ENCODE assay signal across 8 cellular contexts in the genomic region with DNA sequence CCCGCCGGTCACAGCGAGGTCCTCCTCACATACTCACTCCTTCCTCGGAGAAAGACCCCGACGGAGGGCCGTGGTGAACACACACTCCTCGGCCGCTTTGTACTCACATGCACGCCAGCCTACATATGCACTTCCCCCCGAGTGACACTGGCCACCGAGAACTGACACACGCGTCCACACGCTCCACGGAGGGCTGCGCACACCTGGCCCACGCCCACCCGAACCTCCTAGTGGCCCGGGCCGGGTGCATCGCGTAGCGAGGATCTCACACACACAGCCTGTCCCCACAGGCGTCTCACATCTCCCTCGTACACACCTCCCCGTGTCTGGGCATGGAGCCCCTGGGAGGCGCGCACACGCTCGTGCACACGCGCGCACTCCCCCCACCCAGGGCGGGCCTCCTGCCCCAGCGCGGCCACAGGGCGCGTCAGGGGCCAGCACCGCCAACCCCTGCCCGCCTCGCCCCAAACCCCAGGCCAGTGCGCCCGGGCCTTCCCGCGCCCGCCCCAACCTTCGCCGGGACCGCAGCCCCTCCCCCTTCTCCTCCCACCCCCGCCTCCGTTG. TPM values are rescaled to one million over a fixed set of nuclear protein-coding genes. Genes with fewer than 3 reads are reported as not detected.
DNase-seq lines count a peak whose midpoint lies in the region; ATAC-seq lines count a peak whose summit lies in the region.

No MANE protein-coding gene starts in this region.

- no peak for DNase-seq in activated naive CD4-positive, alpha-beta T cell treated with anti-CD3 and anti-CD28 coated beads, Interleukin-2, amount 50 U/mL, for 72 hours (ENCODE audit: low spot score in 2 of 2)
- DNase-seq in NCI-H524 treated with DMSO at 0.1 percent for 48 hours (lab: John Stamatoyannopoulos, UW) (no peak), NCI-H2171 (lab: John Stamatoyannopoulos, UW) (no peak)

- H3K79me2 ChIP-seq in ACC112 (ENCODE audit: control insufficient read depth, insufficient read depth, low read length, unreplicated experiment), result no peaks in the 10 kb centered on the region

- peak overlapping the region; percentile 39 for H2AFZ ChIP-seq in ACC112 (ENCODE audit: low read length, unreplicated experiment)

- H3K4me1 ChIP-seq in ACC112 (ENCODE audit: control insufficient read depth, insufficient read depth, low read length, unreplicated experiment) (no peaks in the 10 kb centered on the region), skeletal muscle satellite cell (ENCODE audit: control insufficient read depth, insufficient read depth, low read length) (peaks cover 9% of the 10 kb centered on the region)

- no peak overlapping the region for H3K27ac Mint-ChIP-seq in activated naive CD4-positive, alpha-beta T cell treated with anti-CD3 and anti-CD28 coated beads, Interleukin-2, amount 50 U/mL, for 72 hours

- H3K9ac ChIP-seq in skeletal muscle satellite cell (ENCODE audit: low read depth, low read length), result peak overlapping the region; percentile 36

- ATAC-seq in GM21723 (IDR thresholded peaks at IDR 0.05; ENCODE audit: unreplicated experiment) (peak; percentile 8), GM18858 (IDR thresholded peaks at IDR 0.05; ENCODE audit: unreplicated experiment) (no peak)
- peak; percentile 11 to 40 for ATAC-seq in activated naive CD4-positive, alpha-beta T cell treated with anti-CD3 and anti-CD28 coated beads, Interleukin-2, amount 50 U/mL, for 72 hours

- H3K4me2 ChIP-seq in skeletal muscle satellite cell (ENCODE audit: low read length), result peak overlapping the region; percentile 94

- H3K36me3 Mint-ChIP-seq in activated naive CD4-positive, alpha-beta T cell treated with anti-CD3 and anti-CD28 coated beads, Interleukin-2, amount 50 U/mL, for 72 hours, result peaks cover 0 to 13% of the 10 kb centered on the region in 2 donors

- H3K9me3 ChIP-seq in skeletal muscle satellite cell (replicated peaks; ENCODE audit: low read length), result no peaks in the 10 kb centered on the region

- H3K9me3 Mint-ChIP-seq in activated naive CD4-positive, alpha-beta T cell treated with anti-CD3 and anti-CD28 coated beads, Interleukin-2, amount 50 U/mL, for 72 hours, result no peaks in the 10 kb centered on the region

- H3K4me3 ChIP-seq in ACC112 (ENCODE audit: low read depth, low read length) (peak overlapping the region; percentile 78), iPS-11a (ENCODE audit: low read depth, low read length) (peak overlapping the region; percentile 54), skeletal muscle satellite cell (ENCODE audit: low read length) (peak overlapping the region; percentile 74)

- H3K27me3 ChIP-seq in ACC112 (ENCODE audit: insufficient read depth, low read length) (peaks cover 91% of the 10 kb centered on the region), skeletal muscle satellite cell (ENCODE audit: control insufficient read depth, insufficient read depth, low read length) (peaks cover 73% of the 10 kb centered on the region)

- no peak overlapping the region for H3K27ac ChIP-seq in ACC112 (ENCODE audit: low read depth, low read length)

- H3K36me3 ChIP-seq in ACC112 (ENCODE audit: insufficient read depth, low read length), result no peaks in the 10 kb centered on the region
- H3K36me3 ChIP-seq in skeletal muscle satellite cell (ENCODE audit: insufficient read depth, low read length), result no peaks in the 10 kb centered on the region

RNA-seq across cellular contexts. Expression of a gene that starts 0.4 kb away (rescaled TPM):
- under 1 TPM in 1 of 2 donors, not detected in 1; 0.06 TPM for total RNA-seq in activated naive CD4-positive, alpha-beta T cell treated with anti-CD3 and anti-CD28 coated beads, Interleukin-2, amount 50 U/mL, for 72 hours
- 0.25 and 1.1 TPM in 2 replicates for total RNA-seq in skeletal muscle satellite cell (2012; rRNA removed)
